19 cellular contexts compared by ENCODE assay signal in genomic region chr2:21358971-21359370, GRCh38.
"Had no signal": no experiment of that assay in that cellular context is flagged by ENCODE, and none has a peak within 500 bp of the region (broad histone marks: within the 10 kb centered on the region; RNA-seq: fewer than 3 reads in every experiment).

No MANE protein-coding gene starts in this region.

- H2AFZ ChIP-seq: parathyroid adenoma had no signal

- H3K36me3 ChIP-seq: left lung, neural progenitor cell, stomach, thyroid gland had no signal

- H3K9ac ChIP-seq: neural progenitor cell, parathyroid adenoma had no signal

- H3K9me3 ChIP-seq: left lung, stomach, thyroid gland had no signal

- ATAC-seq: left lung; naive thymus-derived CD4-positive, alpha-beta T cell; sciatic nerve had no signal

- H3K79me2 ChIP-seq: parathyroid adenoma had no signal

- H3K27ac ChIP-seq: dorsolateral prefrontal cortex, left lung, neural progenitor cell, parathyroid adenoma, stomach, thyroid gland had no signal

- H3K4me2 ChIP-seq: neural progenitor cell, smooth muscle cell had no signal

- H3K27me3 ChIP-seq: left lung, neural progenitor cell, thyroid gland had no signal

- H3K4me3 ChIP-seq: dorsolateral prefrontal cortex, left lung, neural progenitor cell, smooth muscle cell, stomach, thyroid gland had no signal

- DNase-seq: cortex of kidney; dorsolateral prefrontal cortex; effector CD4-positive, alpha-beta T cell; left cardiac atrium; left lung; mesendoderm; midbrain; naive thymus-derived CD4-positive, alpha-beta T cell; stimulated activated CD4-positive, alpha-beta T cell treated with anti-CD3 and anti-CD28 coated beads, Interleukin-12 subunit alpha, Interleukin-12 subunit beta, amount 100 ng/mL, for 4 hours; stimulated activated CD4-positive, alpha-beta T cell treated with anti-CD3 and anti-CD28 coated beads, Interleukin-1b, Interleukin-23, amount 100 ng/mL, for 48 hours; stimulated activated CD4-positive, alpha-beta T cell treated with anti-CD3 and anti-CD28 coated beads, Interleukin-4, amount 100 ng/mL, for 1 hour; stimulated activated CD8-positive, alpha-beta memory T cell treated with anti-CD3 and anti-CD28 coated beads, Interleukin-4, amount 100 ng/mL, for 48 hours; stimulated activated naive CD4-positive, alpha-beta T cell treated with Interleukin-2 at 50 U/mL for 16 hours; stomach; thyroid gland had no signal

- H3K4me1 ChIP-seq: left lung, parathyroid adenoma, stomach, thyroid gland had no signal
